In the genomic region with DNA sequence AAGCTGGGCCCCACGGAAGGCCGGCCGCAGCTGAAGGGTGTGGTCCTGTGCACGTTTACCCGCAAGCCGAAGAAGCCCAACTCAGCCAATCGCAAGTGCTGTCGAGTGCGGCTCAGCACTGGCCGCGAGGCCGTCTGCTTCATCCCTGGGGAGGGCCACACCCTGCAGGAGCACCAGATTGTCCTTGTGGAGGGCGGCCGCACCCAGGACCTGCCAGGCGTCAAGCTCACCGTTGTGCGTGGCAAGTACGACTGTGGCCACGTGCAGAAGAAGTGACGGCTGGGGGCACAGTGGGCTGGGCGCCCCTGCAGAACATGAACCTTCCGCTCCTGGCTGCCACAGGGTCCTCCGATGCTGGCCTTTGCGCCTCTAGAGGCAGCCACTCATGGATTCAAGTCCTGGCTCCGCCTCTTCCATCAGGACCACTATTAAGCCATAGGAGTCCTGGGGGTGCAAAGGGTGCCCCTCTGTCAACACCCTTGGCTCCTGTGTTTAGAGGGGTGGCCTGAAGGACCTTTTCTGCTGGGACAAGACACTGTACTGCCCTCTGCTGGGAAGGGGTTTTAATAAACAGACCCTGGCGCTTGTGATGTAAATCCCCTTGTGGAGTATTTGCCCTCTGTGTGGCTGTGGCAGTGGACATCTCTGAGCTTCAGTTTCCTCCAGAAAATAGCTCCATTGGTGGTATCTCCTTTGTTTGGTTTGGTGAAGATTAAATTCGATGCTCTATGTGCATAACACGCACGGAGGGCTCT, we compare ENCODE assay signal across 9 cellular contexts. TPM values are rescaled to one million over a fixed set of nuclear protein-coding genes. Genes with fewer than 3 reads are reported as not detected.
DNase-seq lines count a peak whose midpoint lies in the region; ATAC-seq and TF ChIP-seq lines count a peak whose summit lies in the region.
"Had no signal": no experiment of that assay in that cellular context is flagged by ENCODE, and none has a peak within 500 bp of the region (broad histone marks: within the 10 kb centered on the region; RNA-seq: fewer than 3 reads in every experiment).

No MANE protein-coding gene starts in this region.

- no peaks in the 10 kb centered on the region for H3K4me1 ChIP-seq in BE2C

- peaks cover 10% of the 10 kb centered on the region for H3K9me3 Mint-ChIP-seq in progenitor cell of endocrine pancreas (ENCODE audit: low read depth)

- TF ChIP-seq CTCF in BE2C (IDR thresholded peaks at IDR 0.05; ENCODE audit: low read depth, low read length) (peak; percentile 62), GM12872 (IDR thresholded peaks at IDR 0.05; ENCODE audit: insufficient read depth, low read depth, low read length) (peak; percentile 60), progenitor cell of endocrine pancreas (IDR thresholded peaks at IDR 0.05; ENCODE audit: unreplicated experiment) (peak; percentile 26)

- peaks cover 18% of the 10 kb centered on the region for H3K36me3 ChIP-seq in BE2C
- H3K36me3 ChIP-seq: thyroid gland had no signal

- H3K4me3 Mint-ChIP-seq in progenitor cell of endocrine pancreas (ENCODE audit: low read depth), result peak overlapping the region; percentile 48

- H3K9me3 ChIP-seq in BE2C, result no peaks in the 10 kb centered on the region
- H3K9me3 ChIP-seq: thyroid gland had no signal

- no peak overlapping the region for H3K27ac Mint-ChIP-seq in progenitor cell of endocrine pancreas

- ATAC-seq in GM18520 (IDR thresholded peaks at IDR 0.05; ENCODE audit: unreplicated experiment) (no peak), HG02798 (IDR thresholded peaks at IDR 0.05; ENCODE audit: poor library complexity, unreplicated experiment) (no peak), HG02623 (IDR thresholded peaks at IDR 0.05; ENCODE audit: unreplicated experiment) (no peak)

- peaks cover 14% of the 10 kb centered on the region for H3K4me1 Mint-ChIP-seq in progenitor cell of endocrine pancreas (ENCODE audit: low read depth)

- no peak overlapping the region for H3K4me3 ChIP-seq in BE2C (ENCODE audit: low read depth, low read length)

- peak; percentile 56 for DNase-seq in BE2C
- peak; percentile 38 for DNase-seq in SKM-1 (lab: John Stamatoyannopoulos, UW; ENCODE audit: unreplicated experiment)
- DNase-seq in effector CD8-positive, alpha-beta T cell (lab: John Stamatoyannopoulos, UW), result peak; percentile 9
- no peak for DNase-seq in progenitor cell of endocrine pancreas (ENCODE audit: low spot score, unreplicated experiment)

- no peaks in the 10 kb centered on the region for H3K27me3 ChIP-seq in BE2C
- H3K27me3 ChIP-seq: thyroid gland had no signal

- H3K27me3 Mint-ChIP-seq in progenitor cell of endocrine pancreas, result no peaks in the 10 kb centered on the region

- H3K36me3 Mint-ChIP-seq in progenitor cell of endocrine pancreas (ENCODE audit: insufficient read depth), result peaks cover 33% of the 10 kb centered on the region

RNA-seq across cellular contexts. Expression of a gene that starts 1.9 kb away (rescaled TPM):
- 299 TPM for polyA plus RNA-seq in BE2C (2012; ENCODE audit: insufficient read depth, insufficient read length, low read depth)
- total RNA-seq in progenitor cell of endocrine pancreas, result 26.7 and 26.8 TPM in 2 replicates

RNA-seq across cellular contexts. Expression of a gene that starts 2.0 kb away (rescaled TPM):
- polyA plus RNA-seq in BE2C (2012; ENCODE audit: insufficient read depth, insufficient read length, low read depth), result 56.2 TPM
- total RNA-seq in progenitor cell of endocrine pancreas, result 68.2 and 74.7 TPM in 2 replicates

RNA-seq across cellular contexts. Expression of a gene that starts 20.6 kb away (rescaled TPM):
- polyA plus RNA-seq in BE2C (2012; ENCODE audit: insufficient read depth, insufficient read length, low read depth), result not detected
- total RNA-seq in progenitor cell of endocrine pancreas, result 0.81 and 1.4 TPM in 2 replicates

RNA-seq across cellular contexts. Expression of a gene that starts 32.8 kb away (rescaled TPM):
- 38.8 TPM for polyA plus RNA-seq in BE2C (2012; ENCODE audit: insufficient read depth, insufficient read length, low read depth)
- 18.0 and 18.8 TPM in 2 replicates for total RNA-seq in progenitor cell of endocrine pancreas

RNA-seq across cellular contexts. Expression of a gene that starts 33.2 kb away (rescaled TPM):
- 77.2 TPM for polyA plus RNA-seq in BE2C (2012; ENCODE audit: insufficient read depth, insufficient read length, low read depth)
- 33.4 and 38.0 TPM in 2 replicates for total RNA-seq in progenitor cell of endocrine pancreas
